ENCODE assay signal across 16 cellular contexts in the genomic region with DNA sequence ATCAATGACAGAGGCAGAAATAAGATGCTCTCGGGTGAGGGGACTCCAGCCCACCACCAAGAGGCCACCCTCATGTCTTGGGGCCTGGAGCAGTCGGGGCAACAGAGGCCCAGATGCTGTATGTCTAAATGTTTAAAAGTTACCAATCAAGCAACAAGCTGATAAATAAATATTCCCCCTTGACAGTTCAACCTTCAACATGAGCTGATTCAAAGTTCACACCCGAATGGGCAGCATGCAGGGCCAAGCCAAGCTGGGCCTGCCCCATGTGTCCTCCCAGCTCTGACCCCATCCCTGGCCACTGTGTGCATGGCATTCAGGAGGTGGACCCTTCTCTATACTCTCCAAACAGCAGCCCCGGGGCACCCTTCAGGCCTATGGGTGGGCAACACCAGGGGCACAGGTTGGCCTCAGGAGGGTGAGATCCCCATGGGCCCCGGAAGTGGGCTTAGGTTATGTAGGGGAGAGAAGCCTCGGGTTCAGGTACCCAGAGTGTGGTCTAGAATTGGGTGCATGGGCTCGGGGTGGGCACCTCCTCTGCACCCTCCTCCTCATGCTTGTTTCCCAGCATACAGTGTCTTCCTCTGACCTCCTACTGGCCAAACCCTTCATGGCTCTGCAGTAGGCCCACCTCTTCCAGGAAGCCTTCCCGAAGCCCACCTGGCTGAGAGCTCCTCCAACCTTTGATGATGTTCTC.
"Had no signal": no experiment of that assay in that cellular context is flagged by ENCODE, and none has a peak within 500 bp of the region (broad histone marks: within the 10 kb centered on the region; RNA-seq: fewer than 3 reads in every experiment).

No MANE protein-coding gene starts in this region.

- H3K79me2 ChIP-seq: parathyroid adenoma had no signal

- H3K27ac ChIP-seq: colonic mucosa, neural progenitor cell, parathyroid adenoma had no signal

- H3K27me3 Mint-ChIP-seq: activated CD4-positive, alpha-beta memory T cell treated with anti-CD3 and anti-CD28 coated beads for 36 hours had no signal

- ATAC-seq: activated naive CD4-positive, alpha-beta T cell treated with anti-CD3 and anti-CD28 coated beads, Interleukin-2, amount 50 U/mL, for 72 hours had no signal

- DNase-seq: activated CD4-positive, alpha-beta memory T cell treated with anti-CD3 and anti-CD28 coated beads for 36 hours; activated effector memory CD4-positive, alpha-beta T cell treated with anti-CD3 and anti-CD28 coated beads, Interleukin-2, amount 50 U/mL, for 16 hours; activated T-cell treated with anti-CD3 and anti-CD28 coated beads, Interleukin-2, amount 50 U/mL, for 48 hours; colonic mucosa; islet precursor cell; midbrain; retina; stimulated activated CD4-positive, alpha-beta T cell treated with anti-CD3 and anti-CD28 coated beads, Interleukin-2, amount 100 ng/mL, for 48 hours; stimulated activated naive CD4-positive, alpha-beta T cell; T-helper 1 cell; T1000; trophoblast cell had no signal

- H3K27ac Mint-ChIP-seq: activated CD4-positive, alpha-beta memory T cell treated with anti-CD3 and anti-CD28 coated beads for 36 hours; neural progenitor cell had no signal

- H2AFZ ChIP-seq: neural progenitor cell, parathyroid adenoma had no signal

- H3K4me2 ChIP-seq: neural progenitor cell had no signal

- H3K9me3 Mint-ChIP-seq: activated CD4-positive, alpha-beta memory T cell treated with anti-CD3 and anti-CD28 coated beads for 36 hours; activated naive CD4-positive, alpha-beta T cell treated with anti-CD3 and anti-CD28 coated beads, Interleukin-2, amount 50 U/mL, for 72 hours; neural progenitor cell had no signal

- H3K9me3 ChIP-seq: colonic mucosa had no signal

- H3K36me3 ChIP-seq: colonic mucosa, neural progenitor cell had no signal

- H3K4me3 ChIP-seq: colonic mucosa, lung, neural progenitor cell had no signal

- H3K36me3 Mint-ChIP-seq: activated CD4-positive, alpha-beta memory T cell treated with anti-CD3 and anti-CD28 coated beads for 36 hours; activated naive CD4-positive, alpha-beta T cell treated with anti-CD3 and anti-CD28 coated beads, Interleukin-2, amount 50 U/mL, for 72 hours; neural progenitor cell had no signal

- H3K27me3 ChIP-seq: colonic mucosa, neural progenitor cell had no signal

- H3K9ac ChIP-seq: neural progenitor cell, parathyroid adenoma had no signal

- H3K4me1 ChIP-seq: colonic mucosa, parathyroid adenoma had no signal

- H3K4me3 Mint-ChIP-seq: activated CD4-positive, alpha-beta memory T cell treated with anti-CD3 and anti-CD28 coated beads for 36 hours; neural progenitor cell had no signal

- H3K4me1 Mint-ChIP-seq: neural progenitor cell had no signal
